Comparison of ENCODE assay signal across 1 cellular context in genomic region chr16:89359296-89360147, GRCh38.
TF ChIP-seq lines count a peak whose summit lies in the region.

No MANE protein-coding gene starts in this region.

TF ChIP-seq in SK-N-SH treated with all-trans-retinoic acid at 6 μM for 48 hours, 23 proteins besides CTCF, POLR2A, EP300 and RAD21 (continued from another document):
- TF ChIP-seq SNAI2 (CRISPR knock-in tag; IDR thresholded peaks at IDR 0.05) (no peak), ZNF565 (CRISPR knock-in tag; conservative IDR thresholded peaks at IDR 0.05; ENCODE audit: low read depth) (no peak), TCF4 (CRISPR knock-in tag; IDR thresholded peaks at IDR 0.05; ENCODE audit: borderline replicate concordance) (no peak), CREB5 (CRISPR knock-in tag; IDR thresholded peaks at IDR 0.05; ENCODE audit: low read depth) (no peak), ZC3H10 (CRISPR knock-in tag; IDR thresholded peaks at IDR 0.05) (no peak)
